Comparison of ENCODE assay signal across 25 cellular contexts in genomic region chr11:115269193-115269592, GRCh38.
"Had no signal": no experiment of that assay in that cellular context is flagged by ENCODE, and none has a peak within 500 bp of the region (broad histone marks: within the 10 kb centered on the region; RNA-seq: fewer than 3 reads in every experiment).

No MANE protein-coding gene starts in this region.

- H3K4me1 ChIP-seq: pancreas, spleen, testis had no signal

- H3K27me3 Mint-ChIP-seq: activated naive CD8-positive, alpha-beta T cell treated with anti-CD3 and anti-CD28 coated beads, Interleukin-2, amount 10 ng/mL, durations not matched to agents 7 days and 5 days; dendritic cell treated with granulocyte-macrophage colony-stimulating factor and Interleukin-4, amounts not matched to agents 40 ng/mL and 50 ng/mL, for 4 days; memory B cell; naive B cell; stimulated activated memory B cell treated with anti-CD40 and anti-IgM and Interleukin-4, amounts not matched to agents 10 μg/mL and 1 μg/mL and 100 μg/mL, for 72 hours had no signal

- H3K9me3 ChIP-seq: gastroesophageal sphincter, mucosa of descending colon, neutrophil, pancreas, spleen, testis, upper lobe of left lung had no signal

- H3K27ac ChIP-seq: brain microvascular endothelial cell, gastroesophageal sphincter, neutrophil, pancreas, spleen, testis, upper lobe of left lung had no signal

- H3K4me1 Mint-ChIP-seq: activated naive CD8-positive, alpha-beta T cell treated with anti-CD3 and anti-CD28 coated beads, Interleukin-2, amount 10 ng/mL, durations not matched to agents 7 days and 5 days; activated T-helper 17 cell treated with anti-CD3 and anti-CD28 coated beads, Interleukin-2, amount 50 U/mL, for 72 hours; immature natural killer cell; memory B cell; naive B cell; stimulated activated memory B cell treated with anti-CD40 and anti-IgM and Interleukin-4, amounts not matched to agents 10 μg/mL and 1 μg/mL and 100 μg/mL, for 72 hours had no signal

- H3K27me3 ChIP-seq: brain microvascular endothelial cell, gastroesophageal sphincter, neutrophil, pancreas, spleen, testis, upper lobe of left lung had no signal

- H3K36me3 ChIP-seq: brain microvascular endothelial cell, gastroesophageal sphincter, neutrophil, pancreas, spleen, upper lobe of left lung had no signal

- H3K27ac Mint-ChIP-seq: activated naive CD8-positive, alpha-beta T cell treated with anti-CD3 and anti-CD28 coated beads, Interleukin-2, amount 10 ng/mL, durations not matched to agents 7 days and 5 days; activated T-helper 17 cell treated with anti-CD3 and anti-CD28 coated beads, Interleukin-2, amount 50 U/mL, for 72 hours; dendritic cell treated with granulocyte-macrophage colony-stimulating factor and Interleukin-4, amounts not matched to agents 40 ng/mL and 50 ng/mL, for 4 days; memory B cell; naive B cell; stimulated activated memory B cell treated with anti-CD40 and anti-IgM and Interleukin-4, amounts not matched to agents 10 μg/mL and 1 μg/mL and 100 μg/mL, for 72 hours; T-helper 2 cell treated with Interferon-gamma antibody and Interleukin-4, amounts not matched to agents 5 μg/mL and 100 μg/mL, for 36 hours had no signal

- H3K9me3 Mint-ChIP-seq: activated naive CD8-positive, alpha-beta T cell treated with anti-CD3 and anti-CD28 coated beads, Interleukin-2, amount 10 ng/mL, durations not matched to agents 7 days and 5 days; activated T-helper 17 cell treated with anti-CD3 and anti-CD28 coated beads, Interleukin-2, amount 50 U/mL, for 72 hours; dendritic cell treated with granulocyte-macrophage colony-stimulating factor and Interleukin-4, amounts not matched to agents 40 ng/mL and 50 ng/mL, for 4 days; memory B cell; naive B cell; stimulated activated memory B cell treated with anti-CD40 and anti-IgM and Interleukin-4, amounts not matched to agents 10 μg/mL and 1 μg/mL and 100 μg/mL, for 72 hours; T-helper 2 cell treated with Interferon-gamma antibody and Interleukin-4, amounts not matched to agents 5 μg/mL and 100 μg/mL, for 36 hours had no signal

- H3K4me3 Mint-ChIP-seq: activated naive CD8-positive, alpha-beta T cell treated with anti-CD3 and anti-CD28 coated beads, Interleukin-2, amount 10 ng/mL, durations not matched to agents 7 days and 5 days; activated T-helper 17 cell treated with anti-CD3 and anti-CD28 coated beads, Interleukin-2, amount 50 U/mL, for 72 hours; dendritic cell treated with granulocyte-macrophage colony-stimulating factor and Interleukin-4, amounts not matched to agents 40 ng/mL and 50 ng/mL, for 4 days; memory B cell; naive B cell; stimulated activated memory B cell treated with anti-CD40 and anti-IgM and Interleukin-4, amounts not matched to agents 10 μg/mL and 1 μg/mL and 100 μg/mL, for 72 hours; T-helper 2 cell treated with Interferon-gamma antibody and Interleukin-4, amounts not matched to agents 5 μg/mL and 100 μg/mL, for 36 hours had no signal

- H3K4me3 ChIP-seq: gastroesophageal sphincter, mucosa of descending colon, pancreas, spleen, testis, upper lobe of left lung had no signal

- H3K36me3 Mint-ChIP-seq: activated naive CD8-positive, alpha-beta T cell treated with anti-CD3 and anti-CD28 coated beads, Interleukin-2, amount 10 ng/mL, durations not matched to agents 7 days and 5 days; immature natural killer cell; memory B cell; naive B cell; stimulated activated memory B cell treated with anti-CD40 and anti-IgM and Interleukin-4, amounts not matched to agents 10 μg/mL and 1 μg/mL and 100 μg/mL, for 72 hours had no signal

- DNase-seq: activated CD4-positive, alpha-beta T cell treated with anti-CD3 and anti-CD28 coated beads, Interleukin-2, amount 50 U/mL, for 48 hours; activated naive CD4-positive, alpha-beta T cell treated with Interleukin-2 at 50 U/mL for 16 hours; activated naive CD8-positive, alpha-beta T cell treated with anti-CD3 and anti-CD28 coated beads, Interleukin-2, amount 10 ng/mL, durations not matched to agents 7 days and 5 days; activated T-cell treated with anti-CD3 and anti-CD28 coated beads, Interleukin-2, amount 50 U/mL, for 1 hour; brain microvascular endothelial cell; cerebellar nuclear complex; effector CD8-positive, alpha-beta T cell; immature natural killer cell; kidney glomerular epithelial cell; left ventricle myocardium superior; mucosa of descending colon; naive B cell; pancreas; spleen; stimulated activated CD4-positive, alpha-beta T cell treated with anti-CD3 and anti-CD28 coated beads, Interleukin-4, amount 100 ng/mL, for 4 hours; testis; upper lobe of left lung had no signal

- ATAC-seq: activated T-helper 17 cell treated with anti-CD3 and anti-CD28 coated beads, Interleukin-2, amount 50 U/mL, for 72 hours; esophagus mucosa; gastroesophageal sphincter; left ventricle myocardium superior; mucosa of descending colon; pancreas; stimulated activated memory B cell treated with anti-CD40 and anti-IgM and Interleukin-4, amounts not matched to agents 10 μg/mL and 1 μg/mL and 100 μg/mL, for 72 hours had no signal
